In the genomic region with DNA sequence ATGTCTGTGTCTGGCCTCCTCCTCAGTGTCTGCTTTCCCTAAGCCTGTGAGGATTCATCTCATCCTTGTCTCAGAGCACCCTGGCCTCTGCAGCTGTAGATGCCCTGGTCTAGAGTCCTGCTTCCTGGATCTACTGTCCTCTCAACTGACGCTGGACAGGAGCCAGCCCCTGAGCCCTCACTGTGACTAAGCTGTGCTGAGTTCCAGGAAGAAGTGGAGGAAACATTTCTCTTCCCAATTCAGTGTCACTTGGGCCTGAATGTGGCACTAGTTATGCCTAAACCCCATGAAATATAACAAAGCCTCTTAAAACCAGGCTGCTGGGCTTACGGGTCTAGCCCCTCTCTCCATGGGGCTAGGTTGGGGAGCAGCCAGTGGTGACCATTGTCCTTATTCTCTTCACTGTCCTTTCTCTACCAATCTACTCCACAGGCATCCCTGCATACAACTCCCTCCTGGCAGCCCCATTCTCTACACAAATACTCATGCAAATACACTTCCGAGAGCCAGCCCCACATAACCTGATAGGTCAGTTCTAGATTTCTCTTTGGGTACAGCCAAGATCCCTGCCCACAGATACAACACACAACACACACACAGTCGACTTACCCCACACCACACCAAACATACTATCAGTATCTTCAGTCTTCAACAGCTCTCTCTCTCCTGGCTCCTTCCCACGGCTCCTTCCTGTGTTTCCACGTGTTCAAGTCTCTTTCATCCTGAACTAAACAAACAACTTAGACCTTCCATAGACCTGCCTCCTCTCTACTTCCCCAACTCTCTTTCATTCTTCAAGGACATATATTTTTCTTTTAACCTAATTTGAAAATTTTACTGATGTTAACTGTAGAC, we compare ENCODE assay signal across 12 cellular contexts.
A peak's percentile ranks its signal among the peaks of the same experiment; 100 is the strongest.
DNase-seq lines count a peak whose midpoint lies in the region; ATAC-seq, FAIRE-seq and TF ChIP-seq lines count a peak whose summit lies in the region.
"Had no signal": no experiment of that assay in that cellular context is flagged by ENCODE, and none has a peak within 500 bp of the region (broad histone marks: within the 10 kb centered on the region; RNA-seq: fewer than 3 reads in every experiment).

No MANE protein-coding gene starts in this region.

- TF ChIP-seq CTCF in fibroblast of pulmonary artery (IDR thresholded peaks at IDR 0.05; ENCODE audit: low read length, missing control alignments): no peak

- DNase-seq in DMS53 treated with DMSO at 0.1 percent for 48 hours (lab: John Stamatoyannopoulos, UW; ENCODE audit: unreplicated experiment): peak; percentile 71
- DNase-seq in RCC 7860 (ENCODE audit: low spot score): peak; percentile 50
- DNase-seq in fibroblast of pulmonary artery (ENCODE audit: low read depth): peak; percentile 46
- peak in 6 of 10 donors; percentile 20 to 88 (median 54) for DNase-seq in posterior cingulate gyrus
- no peak for DNase-seq in GOT3 (lab: John Stamatoyannopoulos, UW)
- DNase-seq in activated CD4-positive, alpha-beta T cell treated with anti-CD3 and anti-CD28 coated beads, Interleukin-2, amount 50 U/mL, for 48 hours: no peak
- no peak for DNase-seq in effector CD4-positive, alpha-beta T cell
- DNase-seq: Karpas-422, SW 1271 had no signal

- FAIRE-seq in RCC 7860 (lab: Jason Lieb, UNC): no peak

- H3K4me3 ChIP-seq in fibroblast of pulmonary artery (replicated peaks; ENCODE audit: low read depth, low read length): no peak overlapping the region

- ATAC-seq in GM21515 (IDR thresholded peaks at IDR 0.05; ENCODE audit: unreplicated experiment): no peak
- ATAC-seq: activated naive CD4-positive, alpha-beta T cell treated with anti-CD3 and anti-CD28 coated beads, Interleukin-2, amount 50 U/mL, for 72 hours; HCT116 had no signal

- intact Hi-C loops in posterior cingulate gyrus (cut with DNase I): no loop called here

Comparison
In these comparisons a context has a peak if more than half of its experiments do, and no peak if none do; other contexts are left out.
1. DNase-seq: peak in DMS53 treated with DMSO at 0.1 percent for 48 hours (single experiment), RCC 7860 (single experiment), fibroblast of pulmonary artery (single experiment) and posterior cingulate gyrus (6 of 10); none in GOT3 (single experiment), activated CD4-positive, alpha-beta T cell treated with anti-CD3 and anti-CD28 coated beads, Interleukin-2, amount 50 U/mL, for 48 hours (0 of 2) and effector CD4-positive, alpha-beta T cell (single experiment).